Comparison of ENCODE assay signal across 8 cellular contexts in the genomic region with DNA sequence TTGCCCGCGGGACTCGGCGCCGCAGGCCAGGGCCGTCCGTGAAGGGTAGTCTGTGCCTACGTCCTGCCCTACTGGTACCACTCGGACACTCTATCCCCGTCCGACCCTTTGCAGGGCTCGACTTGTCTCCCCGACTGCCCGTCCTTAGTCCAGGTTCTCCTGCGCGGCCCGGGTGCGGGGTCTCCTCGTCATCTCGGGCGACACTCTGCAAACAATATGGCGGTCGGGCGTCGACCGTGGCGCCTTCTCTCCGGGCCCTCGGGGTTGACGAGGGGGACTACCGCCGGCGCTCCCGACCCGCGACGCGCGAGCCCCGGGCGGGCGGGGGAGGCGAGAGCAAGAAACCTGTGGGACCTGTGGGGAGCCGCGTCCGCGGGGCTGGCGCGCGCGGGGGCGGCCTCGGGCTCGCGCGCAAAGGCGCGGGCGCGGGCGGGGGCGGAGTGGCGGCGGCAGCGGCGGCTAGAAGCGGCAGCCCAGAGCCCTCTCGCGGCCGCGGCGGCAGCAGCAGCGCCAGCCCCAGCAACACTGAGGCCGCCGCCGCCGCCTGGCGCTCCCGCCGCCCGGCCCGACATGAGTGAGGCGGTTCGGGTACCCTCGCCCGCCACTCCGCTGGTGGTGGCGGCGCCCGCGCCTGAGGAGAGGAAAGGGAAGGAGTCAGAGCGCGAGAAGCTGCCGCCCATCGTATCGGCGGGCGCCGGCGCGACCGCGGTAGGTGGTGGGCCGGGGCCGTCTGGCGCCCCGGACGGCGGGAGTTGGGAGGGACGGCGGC. TPM values are rescaled to one million over a fixed set of nuclear protein-coding genes. Genes with fewer than 3 reads are reported as not detected.
DNase-seq lines count a peak whose midpoint lies in the region; ATAC-seq, FAIRE-seq and TF ChIP-seq lines count a peak whose summit lies in the region.

Gene HECTD2, plus strand, starts transcription at position 476 of the 769 bp plus-strand sequence. Its CDS starts 95 bp downstream, at position 571.

- ATAC-seq in GM21381 (IDR thresholded peaks at IDR 0.05; ENCODE audit: unreplicated experiment), result peak; percentile 85
- ATAC-seq in RWPE2 (ENCODE audit: low read depth), result peak; percentile 77
- ATAC-seq in omental fat pad (ENCODE audit: low FRiP score), result peak; percentile 87

- H3K4me1 ChIP-seq in RWPE2 (ENCODE audit: insufficient read depth, poor library complexity, severe bottlenecking), result no peaks in the 10 kb centered on the region
- peaks cover 31% of the 10 kb centered on the region for H3K4me1 ChIP-seq in suprapubic skin

- H3K4me3 ChIP-seq in RWPE2 (ENCODE audit: severe bottlenecking) (peak within 1 kb of the TSS; percentile 80), suprapubic skin (peak within 1 kb of the TSS; percentile 94)

- TF ChIP-seq EP300 in suprapubic skin (IDR thresholded peaks at IDR 0.05), result no peak

- WGBS in suprapubic skin, result 0% methylated on average over 9 of the region's 111 CpGs

- no peaks in the 10 kb centered on the region for H3K27me3 ChIP-seq in RWPE2 (ENCODE audit: insufficient read depth, poor library complexity, severe bottlenecking)
- H3K27me3 ChIP-seq in suprapubic skin, result no peaks in the 10 kb centered on the region

- no peaks in the 10 kb centered on the region for H3K9me3 ChIP-seq in RWPE2 (ENCODE audit: severe bottlenecking)
- H3K9me3 ChIP-seq in suprapubic skin, result no peaks in the 10 kb centered on the region

- H3K27ac ChIP-seq in RWPE2 (ENCODE audit: poor library complexity, severe bottlenecking) (peak within 1 kb of the TSS; percentile 74), suprapubic skin (peak within 1 kb of the TSS; percentile 100)

- peak; percentile 30 for DNase-seq in DMS79 (lab: John Stamatoyannopoulos, UW)
- peak; percentile 70 for DNase-seq in HTR-8/SVneo (ENCODE audit: insufficient read length, low spot score)
- peak; percentile 70 for DNase-seq in RWPE2 (ENCODE audit: low spot score)
- peak; percentile 84 for DNase-seq in activated naive CD4-positive, alpha-beta T cell treated with Interleukin-2 at 50 U/mL for 16 hours
- DNase-seq in germinal center (ENCODE audit: low spot score), result peak; percentile 87
- peak; percentile 33 for DNase-seq in omental fat pad (ENCODE audit: low spot score)
- peak; percentile 87 to 88 for DNase-seq in suprapubic skin (ENCODE audit: low spot score in 2 of 2)

- FAIRE-seq in HTR-8/SVneo (lab: Jason Lieb, UNC), result no peak

- TF ChIP-seq POLR2A in suprapubic skin (IDR thresholded peaks at IDR 0.05), result peak in 1 of 2 donors; percentile 53

- TF ChIP-seq CTCF in RWPE2 (IDR thresholded peaks at IDR 0.05; ENCODE audit: poor library complexity, severe bottlenecking), result peak; percentile 80
- no peak for TF ChIP-seq CTCF in omental fat pad (IDR thresholded peaks at IDR 0.05)
- peak; percentile 52 to 62 for TF ChIP-seq CTCF in suprapubic skin (IDR thresholded peaks at IDR 0.05)

- H3K36me3 ChIP-seq in RWPE2 (ENCODE audit: low read depth), result no peaks in the 10 kb centered on the region
- no peaks in the 10 kb centered on the region for H3K36me3 ChIP-seq in suprapubic skin

RNA-seq across cellular contexts. Expression of gene HECTD2, which starts in this region (rescaled TPM):
- total RNA-seq in omental fat pad (10 to 100 TPM; 10.5 to 18.0 (median 16.8) TPM), suprapubic skin (10 to 100 TPM in 1 of 4 donors, 1 to 10 TPM in 3; 3.4 to 10.5 (median 8.6) TPM)

Comparison
In these comparisons a context has a peak if more than half of its experiments do, and no peak if none do; other contexts are left out.
1. Peak in every context shown above with its lines: DNase-seq, ATAC-seq, H3K4me3 ChIP-seq and H3K27ac ChIP-seq.
2. DNase-seq: peak in every context shown above with its lines; median percentile 88 in suprapubic skin; 87 in germinal center; 84 in activated naive CD4-positive, alpha-beta T cell treated with Interleukin-2 at 50 U/mL for 16 hours; 70 in HTR-8/SVneo; 70 in RWPE2; 33 in omental fat pad; 30 in DMS79.
3. CTCF ChIP-seq: peak in RWPE2 (single experiment) and suprapubic skin (2 of 2); none in omental fat pad (0 of 3).